ENCODE assay signal across 15 cellular contexts in genomic region chr6:16687045-16687444, GRCh38.
A peak's percentile ranks its signal among the peaks of the same experiment; 100 is the strongest.
DNase-seq lines count a peak whose midpoint lies in the region; ATAC-seq, FAIRE-seq and TF ChIP-seq lines count a peak whose summit lies in the region.
"Had no signal": no experiment of that assay in that cellular context is flagged by ENCODE, and none has a peak within 500 bp of the region (broad histone marks: within the 10 kb centered on the region; RNA-seq: fewer than 3 reads in every experiment).

No MANE protein-coding gene starts in this region.

- DNase-seq in activated T-cell treated with anti-CD3 and anti-CD28 coated beads, Interleukin-2, amount 50 U/mL, for 4 hours = no peak
- DNase-seq in activated T-cell treated with anti-CD3 and anti-CD28 coated beads for 4 hours = no peak
- DNase-seq in T-cell = no peak
- DNase-seq in chondrocyte (ENCODE audit: low spot score) = no peak
- DNase-seq in stimulated activated naive B cell treated with anti-CD40 and anti-IgM and Interleukin-4, amounts not matched to agents 10 μg/mL and 1 μg/mL and 100 μg/mL, for 72 hours = no peak
- DNase-seq in stimulated activated naive CD4-positive, alpha-beta T cell (lab: John Stamatoyannopoulos, UW) = no peak
- DNase-seq in cortex of kidney (lab: John Stamatoyannopoulos, UW) = no peak
- no peak for DNase-seq in HepG2 (ENCODE audit: low spot score)
- DNase-seq: mucosa of descending colon, NCI-H2107, NCI-H748 treated with DMSO at 0.1 percent for 48 hours, Peyer's patch, WERI-Rb-1 had no signal

- no peak overlapping the region for H3K4me2 ChIP-seq in HepG2 (ENCODE audit: low read depth, low read length)
- H3K4me2 ChIP-seq: hepatocyte had no signal

- TF ChIP-seq RAD21 in HepG2 (CRISPR knock-in tag; IDR thresholded peaks at IDR 0.05) = no peak

- no peak for FAIRE-seq in HepG2 (lab: Jason Lieb, UNC)

- peaks cover 17% of the 10 kb centered on the region for H3K36me3 Mint-ChIP-seq in activated T-cell treated with anti-CD3 and anti-CD28 coated beads, Interleukin-2, amount 50 U/mL, for 4 hours (ENCODE audit: insufficient read depth)
- peaks cover 11% of the 10 kb centered on the region for H3K36me3 Mint-ChIP-seq in T-cell
- peaks cover 2% of the 10 kb centered on the region for H3K36me3 Mint-ChIP-seq in chondrocyte (ENCODE audit: low read depth)
- peaks cover 7 to 32% of the 10 kb centered on the region in 2 donors for H3K36me3 Mint-ChIP-seq in stimulated activated naive B cell treated with anti-CD40 and anti-IgM and Interleukin-4, amounts not matched to agents 10 μg/mL and 1 μg/mL and 100 μg/mL, for 72 hours

- CTCF ChIA-PET in T-cell (lab: Charles Lee) = interaction anchor here (0.6 to 1.2 kb wide), 3 partner anchors 11 to 35 kb away, joined by 3 to 5 read pairs (median 5); no protein-coding TSS in a partner anchor
- CTCF ChIA-PET in HepG2 (lab: Yijun Ruan, JAX; ENCODE audit: low intra/inter-chr PET ratio, low total read pairs) = no interaction called here

- peak overlapping the region; percentile 68 for H3K4me3 Mint-ChIP-seq in activated T-cell treated with anti-CD3 and anti-CD28 coated beads, Interleukin-2, amount 50 U/mL, for 4 hours
- peak overlapping the region; percentile 39 to 56 (median 47) for H3K4me3 Mint-ChIP-seq in T-cell
- no peak overlapping the region for H3K4me3 Mint-ChIP-seq in chondrocyte (ENCODE audit: unreplicated experiment)
- H3K4me3 Mint-ChIP-seq in stimulated activated naive B cell treated with anti-CD40 and anti-IgM and Interleukin-4, amounts not matched to agents 10 μg/mL and 1 μg/mL and 100 μg/mL, for 72 hours = peak overlapping the region; percentile 23 to 60

- POLR2A ChIA-PET in T-cell (lab: Charles Lee) (interaction anchor here in 1 of 2 donors (0.8 kb wide), 1 partner anchor 72 kb away, joined by 6 read pairs; no protein-coding TSS in a partner anchor), HepG2 (lab: Yijun Ruan, JAX) (no interaction called here)

- over 99% methylated on average over 3 of the region's 3 CpGs for WGBS in HepG2 (ENCODE audit: low lambda C conversion rate)

- no peak for ATAC-seq in activated T-cell treated with anti-CD3 and anti-CD28 coated beads, Interleukin-2, amount 50 U/mL, for 4 hours
- no peak for ATAC-seq in T-cell (replicated peaks in 1 of 4)
- no peak for ATAC-seq in stimulated activated naive B cell treated with anti-CD40 and anti-IgM and Interleukin-4, amounts not matched to agents 10 μg/mL and 1 μg/mL and 100 μg/mL, for 72 hours (replicated peaks)
- no peak for ATAC-seq in HepG2
- ATAC-seq: mucosa of descending colon had no signal

- peak overlapping the region; percentile 76 to 90 for H3K27ac Mint-ChIP-seq in T-cell
- peak overlapping the region; percentile 28 for H3K27ac Mint-ChIP-seq in chondrocyte (ENCODE audit: unreplicated experiment)
- peak overlapping the region; percentile 89 for H3K27ac Mint-ChIP-seq in stimulated activated naive B cell treated with anti-CD40 and anti-IgM and Interleukin-4, amounts not matched to agents 10 μg/mL and 1 μg/mL and 100 μg/mL, for 72 hours

- H3K27me3 ChIP-seq in HepG2 (ENCODE audit: control insufficient read depth in 1 of 2, insufficient read depth in 2 of 2, low read length in 2 of 2) = no peaks in the 10 kb centered on the region
- H3K27me3 ChIP-seq: hepatocyte, Peyer's patch, vagina had no signal

- peaks cover 24% of the 10 kb centered on the region for H3K79me2 ChIP-seq in HepG2 (ENCODE audit: insufficient read depth, low read length)

- peaks cover 66% of the 10 kb centered on the region for H3K4me1 ChIP-seq in HepG2 (ENCODE audit: insufficient read depth, low read length)

- H3K4me3 ChIP-seq in HepG2 (replicated peaks in 1 of 3; ENCODE audit: insufficient read depth in 1 of 3, low read depth in 2 of 3, low read length in 3 of 3) = no peak overlapping the region
- H3K4me3 ChIP-seq: hepatocyte, mucosa of descending colon, Peyer's patch, vagina had no signal

- H3K36me3 ChIP-seq in HepG2 (replicated peaks in 1 of 2; ENCODE audit: control insufficient read depth in 1 of 2, insufficient read depth in 2 of 2, low read length in 2 of 2) = peaks cover 0 to 4% of the 10 kb centered on the region in 2 experiments; a peak in 1 of 5 replicates
- H3K36me3 ChIP-seq: Peyer's patch, vagina, WERI-Rb-1 had no signal

- no peak overlapping the region for H3K9ac ChIP-seq in HepG2 (ENCODE audit: insufficient read depth, low read depth, low read length)

- H3K4me1 Mint-ChIP-seq in activated T-cell treated with anti-CD3 and anti-CD28 coated beads, Interleukin-2, amount 50 U/mL, for 4 hours (ENCODE audit: low read depth) = peaks cover 91% of the 10 kb centered on the region
- H3K4me1 Mint-ChIP-seq in T-cell = peaks cover 59 to 82% (median 73%) of the 10 kb centered on the region in 3 donors
- H3K4me1 Mint-ChIP-seq in chondrocyte (ENCODE audit: low read depth) = peaks cover 59% of the 10 kb centered on the region
- H3K4me1 Mint-ChIP-seq in stimulated activated naive B cell treated with anti-CD40 and anti-IgM and Interleukin-4, amounts not matched to agents 10 μg/mL and 1 μg/mL and 100 μg/mL, for 72 hours = peaks cover 50 to 84% of the 10 kb centered on the region in 2 donors

- no peaks in the 10 kb centered on the region for H4K20me1 ChIP-seq in HepG2 (ENCODE audit: insufficient read depth, low read length)

- no peak overlapping the region for H2AFZ ChIP-seq in HepG2 (ENCODE audit: low read length)
- H2AFZ ChIP-seq: hepatocyte had no signal

- TF ChIP-seq EP300 in HepG2 (IDR thresholded peaks at IDR 0.05; ENCODE audit: low read depth in 2 of 2, low read length in 2 of 2) = no peak
- TF ChIP-seq EP300 in HepG2 (CRISPR knock-in tag; IDR thresholded peaks at IDR 0.05; ENCODE audit: borderline replicate concordance) = no peak

- H3K9me3 Mint-ChIP-seq in activated T-cell treated with anti-CD3 and anti-CD28 coated beads, Interleukin-2, amount 50 U/mL, for 4 hours = no peaks in the 10 kb centered on the region
- H3K9me3 Mint-ChIP-seq in T-cell (no peaks in the 10 kb centered on the region), chondrocyte (ENCODE audit: low read depth) (no peaks in the 10 kb centered on the region)
- H3K9me3 Mint-ChIP-seq in stimulated activated naive B cell treated with anti-CD40 and anti-IgM and Interleukin-4, amounts not matched to agents 10 μg/mL and 1 μg/mL and 100 μg/mL, for 72 hours = no peaks in the 10 kb centered on the region

- no TSS peak for BruUV-seq in HepG2 (replicated peaks; lab: Mats Ljungman, UMichigan)

- H3K27ac ChIP-seq in HepG2 (ENCODE audit: extremely low read length, insufficient read depth, low read length) = no peak overlapping the region
- H3K27ac ChIP-seq: hepatocyte, Peyer's patch, vagina, WERI-Rb-1 had no signal

- no peak for TF ChIP-seq POLR2A in HepG2 (IDR thresholded peaks at IDR 0.05; ENCODE audit: insufficient read depth in 1 of 2, low read depth in 2 of 2, low read length in 2 of 2)

- in situ Hi-C loops in HepG2 (cut with HindIII; ENCODE audit: extremely low pct_ligation_motif_present, low pct_unique_long_range_greater_than_20kb) = loop anchor here (5.0 kb wide), 1 partner anchor 40 kb away; no protein-coding TSS in a partner anchor

- intact Hi-C loops in HepG2 (cut with micrococcal nuclease; ENCODE audit: unreplicated experiment) = no loop called here

- H3K9me3 ChIP-seq in HepG2 (ENCODE audit: low read length) = no peaks in the 10 kb centered on the region
- H3K9me3 ChIP-seq: mucosa of descending colon, Peyer's patch, vagina had no signal

- H3K27me3 Mint-ChIP-seq in activated T-cell treated with anti-CD3 and anti-CD28 coated beads, Interleukin-2, amount 50 U/mL, for 4 hours (ENCODE audit: low read depth) = no peaks in the 10 kb centered on the region
- H3K27me3 Mint-ChIP-seq in T-cell (no peaks in the 10 kb centered on the region), chondrocyte (ENCODE audit: low read depth) (no peaks in the 10 kb centered on the region)
- no peaks in the 10 kb centered on the region for H3K27me3 Mint-ChIP-seq in stimulated activated naive B cell treated with anti-CD40 and anti-IgM and Interleukin-4, amounts not matched to agents 10 μg/mL and 1 μg/mL and 100 μg/mL, for 72 hours

- TF ChIP-seq CTCF in chondrocyte (IDR thresholded peaks at IDR 0.05) = no peak
- TF ChIP-seq CTCF in HepG2 (CRISPR knock-in tag; IDR thresholded peaks at IDR 0.05) = no peak

TF ChIP-seq in HepG2, 621 proteins besides CTCF, POLR2A, EP300 and RAD21:
- TF ChIP-seq PAWR (CRISPR knock-in tag; IDR thresholded peaks at IDR 0.05; ENCODE audit: borderline replicate concordance) (no peak), ZNF224 (CRISPR knock-in tag; IDR thresholded peaks at IDR 0.05) (no peak), ZNF572 (CRISPR knock-in tag; IDR thresholded peaks at IDR 0.05) (no peak)
- TF ChIP-seq, protein P1, sequence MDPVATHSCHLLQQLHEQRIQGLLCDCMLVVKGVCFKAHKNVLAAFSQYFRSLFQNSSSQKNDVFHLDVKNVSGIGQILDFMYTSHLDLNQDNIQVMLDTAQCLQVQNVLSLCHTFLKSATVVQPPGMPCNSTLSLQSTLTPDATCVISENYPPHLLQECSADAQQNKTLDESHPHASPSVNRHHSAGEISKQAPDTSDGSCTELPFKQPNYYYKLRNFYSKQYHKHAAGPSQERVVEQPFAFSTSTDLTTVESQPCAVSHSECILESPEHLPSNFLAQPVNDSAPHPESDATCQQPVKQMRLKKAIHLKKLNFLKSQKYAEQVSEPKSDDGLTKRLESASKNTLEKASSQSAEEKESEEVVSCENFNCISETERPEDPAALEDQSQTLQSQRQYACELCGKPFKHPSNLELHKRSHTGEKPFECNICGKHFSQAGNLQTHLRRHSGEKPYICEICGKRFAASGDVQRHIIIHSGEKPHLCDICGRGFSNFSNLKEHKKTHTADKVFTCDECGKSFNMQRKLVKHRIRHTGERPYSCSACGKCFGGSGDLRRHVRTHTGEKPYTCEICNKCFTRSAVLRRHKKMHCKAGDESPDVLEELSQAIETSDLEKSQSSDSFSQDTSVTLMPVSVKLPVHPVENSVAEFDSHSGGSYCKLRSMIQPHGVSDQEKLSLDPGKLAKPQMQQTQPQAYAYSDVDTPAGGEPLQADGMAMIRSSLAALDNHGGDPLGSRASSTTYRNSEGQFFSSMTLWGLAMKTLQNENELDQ (CRISPR knock-in tag; IDR thresholded peaks at IDR 0.05; ENCODE audit: borderline replicate concordance) = no peak
- TF ChIP-seq, protein P2, sequence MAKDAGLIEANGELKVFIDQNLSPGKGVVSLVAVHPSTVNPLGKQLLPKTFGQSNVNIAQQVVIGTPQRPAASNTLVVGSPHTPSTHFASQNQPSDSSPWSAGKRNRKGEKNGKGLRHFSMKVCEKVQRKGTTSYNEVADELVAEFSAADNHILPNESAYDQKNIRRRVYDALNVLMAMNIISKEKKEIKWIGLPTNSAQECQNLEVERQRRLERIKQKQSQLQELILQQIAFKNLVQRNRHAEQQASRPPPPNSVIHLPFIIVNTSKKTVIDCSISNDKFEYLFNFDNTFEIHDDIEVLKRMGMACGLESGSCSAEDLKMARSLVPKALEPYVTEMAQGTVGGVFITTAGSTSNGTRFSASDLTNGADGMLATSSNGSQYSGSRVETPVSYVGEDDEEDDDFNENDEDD (CRISPR knock-in tag; IDR thresholded peaks at IDR 0.05; ENCODE audit: borderline replicate concordance) = no peak
TF ChIP-seq in HepG2: peak in this region for 0.

Comparison
In these comparisons a context has a peak if more than half of its experiments do, and no peak if none do; other contexts are left out.
1. H3K27ac Mint-ChIP-seq: peak in every context shown above with its lines; median percentile 89 in stimulated activated naive B cell treated with anti-CD40 and anti-IgM and Interleukin-4, amounts not matched to agents 10 μg/mL and 1 μg/mL and 100 μg/mL, for 72 hours; 83 in T-cell; 28 in chondrocyte.